ENCODE assay signal across 14 cellular contexts in the genomic region with DNA sequence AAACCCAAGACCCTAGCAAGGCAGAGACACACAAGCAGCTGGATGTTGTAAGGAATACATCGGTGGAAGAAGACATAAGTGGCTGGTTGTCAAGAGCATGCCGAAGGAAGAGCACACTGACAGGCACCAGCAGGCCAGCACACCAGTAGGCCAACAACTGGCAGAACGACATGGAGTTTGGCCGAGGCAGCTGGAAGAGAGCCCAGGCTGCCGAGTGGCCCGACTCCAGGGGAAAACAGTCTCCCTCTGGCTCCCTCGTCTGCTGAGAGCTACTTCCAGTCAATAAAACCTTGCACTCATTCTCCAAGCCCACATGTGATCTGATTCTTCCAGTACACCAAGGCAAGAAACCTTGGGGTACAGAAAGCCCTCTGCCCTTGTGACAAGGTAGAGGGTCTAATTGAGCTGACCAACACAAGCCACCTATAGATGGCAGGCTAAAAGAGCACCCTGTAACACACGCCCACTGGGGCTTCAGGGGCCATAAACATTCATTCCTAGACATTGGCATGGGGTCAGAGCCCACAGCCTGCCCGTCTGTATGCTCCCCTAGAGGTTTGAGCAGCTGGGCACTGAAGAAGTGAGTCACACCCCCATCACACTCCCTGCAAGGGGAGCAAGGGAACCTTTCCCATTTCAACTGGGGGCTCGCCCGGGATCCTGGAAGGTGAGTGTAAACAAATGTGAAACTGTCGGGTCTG. TPM values are rescaled to one million over a fixed set of nuclear protein-coding genes. Genes with fewer than 3 reads are reported as not detected.
A peak's percentile ranks its signal among the peaks of the same experiment; 100 is the strongest.
DNase-seq lines count a peak whose midpoint lies in the region; ATAC-seq, FAIRE-seq and TF ChIP-seq lines count a peak whose summit lies in the region.
"Had no signal": no experiment of that assay in that cellular context is flagged by ENCODE, and none has a peak within 500 bp of the region (broad histone marks: within the 10 kb centered on the region; RNA-seq: fewer than 3 reads in every experiment).

No MANE protein-coding gene starts in this region.

- ATAC-seq in A549 (peak in 1 of 2 experiments; percentile 12; a peak in 3 of 6 replicates), GM18498 (IDR thresholded peaks at IDR 0.05; ENCODE audit: unreplicated experiment) (no peak), HG03097 (IDR thresholded peaks at IDR 0.05; ENCODE audit: low FRiP score, unreplicated experiment) (no peak)
- ATAC-seq: foreskin keratinocyte had no signal

- no peak overlapping the region for H3K4ac ChIP-seq in mesendoderm (ENCODE audit: low read depth, low read length)

- H2AFZ ChIP-seq in mammary epithelial cell (ENCODE audit: low read depth, low read length) = peak overlapping the region; percentile 6

- no peak overlapping the region for H2AK5ac ChIP-seq in mesendoderm (ENCODE audit: low read length)

- H3K27ac ChIP-seq in A549 (peak overlapping the region; percentile 99), mammary epithelial cell (ENCODE audit: insufficient read depth, low read depth, low read length) (no peak overlapping the region), mesendoderm (ENCODE audit: low read depth, low read length) (no peak overlapping the region)
- H3K27ac ChIP-seq: foreskin keratinocyte, neutrophil, vagina, WERI-Rb-1 had no signal

- H3K56ac ChIP-seq in mesendoderm (ENCODE audit: low read length) = no peak overlapping the region

- H3K18ac ChIP-seq in mesendoderm (ENCODE audit: low read length) = no peak overlapping the region

- H3K23ac ChIP-seq in mesendoderm (ENCODE audit: low read length) = no peak overlapping the region

- H3K27me3 ChIP-seq in mammary epithelial cell (ENCODE audit: insufficient read depth, low read length) (no peaks in the 10 kb centered on the region), mesendoderm (ENCODE audit: insufficient read depth, low read length, poor library complexity) (no peaks in the 10 kb centered on the region)
- H3K27me3 ChIP-seq: foreskin keratinocyte, neutrophil, vagina had no signal

- TF ChIP-seq EP300 in A549 (IDR thresholded peaks at IDR 0.05) = no peak

- TF ChIP-seq RAD21 in A549 (conservative IDR thresholded peaks at IDR 0.05 in 1 of 2, IDR thresholded peaks at IDR 0.05 in 1 of 2) = peak; percentile 34 to 43; a peak in 4 of 5 replicates

- POLR2A ChIA-PET in A549 (lab: Yijun Ruan, JAX) = interaction anchor here (0.7 to 1.5 kb wide), 2 partner anchors 8 to 174 kb away, joined by 3 read pairs; no protein-coding TSS in a partner anchor

- WGBS in A549 (ENCODE audit: missing lambda C conversion rate) = 37% methylated on average over 12 of the region's 12 CpGs
- 38% methylated on average over 12 of the region's 12 CpGs for WGBS in mammary epithelial cell (ENCODE audit: low coverage, missing lambda C conversion rate)
- no CpG with 5 or more reads among the region's 12 CpGs for WGBS in mesendoderm (ENCODE audit: extremely low coverage, insufficient coverage, low lambda C conversion rate)

- FAIRE-seq in A549 (lab: Jason Lieb, UNC) = no peak
- FAIRE-seq in H54 (lab: Jason Lieb, UNC) = no peak
- FAIRE-seq: G401.6 had no signal

- intact Hi-C loops in mammary epithelial cell (cut with micrococcal nuclease) = no loop called here

- no peak overlapping the region for H4K8ac ChIP-seq in mesendoderm (ENCODE audit: low read depth, low read length)

- no TSS peak for BruUV-seq in mammary epithelial cell (replicated peaks; lab: Mats Ljungman, UMichigan)

- H3K79me2 ChIP-seq in mammary epithelial cell (ENCODE audit: insufficient read depth, low read length) (no peaks in the 10 kb centered on the region), mesendoderm (ENCODE audit: control insufficient read depth, insufficient read depth, low read length) (no peaks in the 10 kb centered on the region)

- CTCF ChIA-PET in A549 (lab: Yijun Ruan, JAX) (interaction anchor here (0.8 to 1.6 kb wide), 12 partner anchors 8 to 55 kb away, joined by 3 to 7 read pairs (median 4); a partner anchor contains a TSS), mammary epithelial cell (lab: Charles Lee; ENCODE audit: low non-redundant PET) (no interaction called here)

- H3K4me1 ChIP-seq in A549 = peaks cover 86% of the 10 kb centered on the region
- peaks cover 27% of the 10 kb centered on the region for H3K4me1 ChIP-seq in mammary epithelial cell (ENCODE audit: insufficient read depth, low read length)
- H3K4me1 ChIP-seq in mesendoderm (ENCODE audit: control insufficient read depth, low read depth, low read length) = no peaks in the 10 kb centered on the region

- H2BK15ac ChIP-seq in mesendoderm (replicated peaks; ENCODE audit: low read depth) = no peak overlapping the region

- TF ChIP-seq CTCF in A549 (IDR thresholded peaks at IDR 0.05) = peak; percentile 25
- no peak for TF ChIP-seq CTCF in mammary epithelial cell (conservative IDR thresholded peaks at IDR 0.05 in 1 of 2, IDR thresholded peaks at IDR 0.05 in 1 of 2; ENCODE audit: extremely low read depth in 1 of 2, insufficient read depth in 1 of 2, low read depth in 1 of 2, low read length in 2 of 2)

- H3K9ac ChIP-seq in mammary epithelial cell (ENCODE audit: insufficient read depth, low read length) (no peak overlapping the region), mesendoderm (ENCODE audit: low read length) (no peak overlapping the region)

- dilution Hi-C loops in mammary epithelial cell (cut with HindIII; ENCODE audit: low sequenced_read_pairs) = no loop called here

- no peak overlapping the region for H4K5ac ChIP-seq in mesendoderm (ENCODE audit: low read length)

- no peaks in the 10 kb centered on the region for H3K79me1 ChIP-seq in mesendoderm (ENCODE audit: low read length)

- DNase-seq in A549 (ENCODE audit: low read depth in 1 of 2, low spot score in 1 of 2) (peak in 1 of 2 experiments; percentile 68), H54 (ENCODE audit: insufficient read length, low spot score) (peak; percentile 58), mammary epithelial cell (no peak), mesendoderm (peak; percentile 49), NCI-H2081 treated with DMSO at 0.1 percent for 48 hours (lab: John Stamatoyannopoulos, UW) (no peak)
- no peak for DNase-seq in effector CD8-positive, alpha-beta T cell (lab: John Stamatoyannopoulos, UW)
- DNase-seq: foreskin keratinocyte, NCI-H82, WERI-Rb-1 had no signal

- peak overlapping the region; percentile 63 for H3K4me2 ChIP-seq in A549
- no peak overlapping the region for H3K4me2 ChIP-seq in mammary epithelial cell (ENCODE audit: insufficient read depth, low read depth, low read length)
- no peak overlapping the region for H3K4me2 ChIP-seq in mesendoderm (ENCODE audit: low read length)

- H2BK120ac ChIP-seq in mesendoderm (ENCODE audit: low read depth, low read length) = no peak overlapping the region

- H4K20me1 ChIP-seq in mammary epithelial cell (ENCODE audit: insufficient read depth, low read length) = no peaks in the 10 kb centered on the region

- H3K4me3 ChIP-seq in A549 (no peak overlapping the region), mammary epithelial cell (replicated peaks in 1 of 3; ENCODE audit: insufficient read depth in 1 of 3, low read depth in 2 of 3, low read length in 3 of 3) (no peak overlapping the region), mesendoderm (ENCODE audit: low read length) (no peak overlapping the region)
- H3K4me3 ChIP-seq: vagina had no signal

- no peak overlapping the region for H2BK5ac ChIP-seq in mesendoderm (ENCODE audit: low read length)

- no peaks in the 10 kb centered on the region for H3K36me3 ChIP-seq in mammary epithelial cell (ENCODE audit: insufficient read depth, low read length)
- H3K36me3 ChIP-seq in mesendoderm (ENCODE audit: control insufficient read depth, insufficient read depth, low read length) = no peaks in the 10 kb centered on the region
- H3K36me3 ChIP-seq: neutrophil, vagina, WERI-Rb-1 had no signal

- in situ Hi-C loops in mammary epithelial cell (cut with MboI; ENCODE audit: low sequenced_read_pairs in 2 of 2) = loop anchor here in 1 of 2 donors (25.0 kb wide), 1 partner anchor 216 kb away; no protein-coding TSS in a partner anchor

- TF ChIP-seq POLR2A in A549 (IDR thresholded peaks at IDR 0.05; ENCODE audit: low read length) (no peak), H54 (IDR thresholded peaks at IDR 0.05; ENCODE audit: low read depth, low read length) (no peak)

- H3K9me3 ChIP-seq in A549 (no peaks in the 10 kb centered on the region), mammary epithelial cell (replicated peaks; ENCODE audit: insufficient read depth, low read length) (peaks cover 6% of the 10 kb centered on the region)

TF ChIP-seq in A549, 52 proteins besides CTCF, POLR2A, EP300 and RAD21 (continues in another document):
- TF ChIP-seq EHF (CRISPR knock-in tag; IDR thresholded peaks at IDR 0.05) = peak; percentile 67; the same call in 1 of the 2 replicates
- TF ChIP-seq ZFP36 (IDR thresholded peaks at IDR 0.05; ENCODE audit: borderline replicate concordance, partially characterized antibody) = no peak
- TF ChIP-seq RCOR1 (IDR thresholded peaks at IDR 0.05; ENCODE audit: low read depth, low read length) = no peak
- TF ChIP-seq RFX5 (IDR thresholded peaks at IDR 0.05) = no peak
- TF ChIP-seq POLR2AphosphoS2 (conservative IDR thresholded peaks at IDR 0.05; ENCODE audit: low read length) = no peak
- TF ChIP-seq JUN (IDR thresholded peaks at IDR 0.05) = peak in 1 of 2 experiments; percentile 41; a peak in 1 of 5 replicates
- no peak for TF ChIP-seq KDM1A (IDR thresholded peaks at IDR 0.05; ENCODE audit: low read depth)
- no peak for TF ChIP-seq NFE2L2 (conservative IDR thresholded peaks at IDR 0.05; ENCODE audit: low read length)
- TF ChIP-seq NR3C1 (IDR thresholded peaks at IDR 0.05) = no peak
- TF ChIP-seq TFCP2L1 (CRISPR knock-in tag; IDR thresholded peaks at IDR 0.05) = no peak
- TF ChIP-seq, protein P1, sequence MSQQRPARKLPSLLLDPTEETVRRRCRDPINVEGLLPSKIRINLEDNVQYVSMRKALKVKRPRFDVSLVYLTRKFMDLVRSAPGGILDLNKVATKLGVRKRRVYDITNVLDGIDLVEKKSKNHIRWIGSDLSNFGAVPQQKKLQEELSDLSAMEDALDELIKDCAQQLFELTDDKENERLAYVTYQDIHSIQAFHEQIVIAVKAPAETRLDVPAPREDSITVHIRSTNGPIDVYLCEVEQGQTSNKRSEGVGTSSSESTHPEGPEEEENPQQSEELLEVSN (IDR thresholded peaks at IDR 0.05; ENCODE audit: borderline replicate concordance, low read depth) = no peak
- TF ChIP-seq FOSL2 (IDR thresholded peaks at IDR 0.05) = 0 out of 2 replicates have a peak, but pooled peaks have one; percentile 17
- TF ChIP-seq FOSL2 (CRISPR knock-in tag; IDR thresholded peaks at IDR 0.05) = peak; percentile 70

RNA-seq across cellular contexts. Expression of a gene that starts 14.7 kb away (rescaled TPM):
- polyA plus RNA-seq in A549 (2011; rRNA removed) (134 and 137 TPM in 2 replicates), A549 (2017; fragmentation: RNase III; extraction: RNeasy Plus Mini Kit Qiagen cat#74134 plus additional on column Dnase treatment) (107 to 122 TPM (median 107 TPM) in 3 replicates), mammary epithelial cell (12.9 TPM)
- polyA plus RNA-seq in A549 (2012; cell fraction: cytosol; rRNA removed) = 80.9 and 113 TPM in 2 replicates
- polyA plus RNA-seq in A549 (2012; cell fraction: nucleus; rRNA removed) = 217 and 283 TPM in 2 replicates
- 438 and 510 TPM in 2 replicates for polyA minus RNA-seq in A549 (2011; rRNA and poly(A)+ RNA removed)
- total RNA-seq in mammary epithelial cell = 10 to 100 TPM; 15.0 to 43.5 TPM
- 27.8 TPM for polyA minus RNA-seq in mammary epithelial cell
- 7.2 TPM for polyA plus RNA-seq in mesendoderm (2013, experiment 1 of 2)
- polyA plus RNA-seq in mesendoderm (2013, experiment 2 of 2) = 7.8 TPM

Comparison
In these comparisons a context has a peak if more than half of its experiments do, and no peak if none do; other contexts are left out.
1. DNase-seq: peak in H54 (single experiment) and mesendoderm (single experiment); none in mammary epithelial cell (single experiment), effector CD8-positive, alpha-beta T cell (single experiment) and NCI-H2081 treated with DMSO at 0.1 percent for 48 hours (single experiment).
2. H3K27ac ChIP-seq: peak in A549 (2 of 2); none in mammary epithelial cell (single experiment) and mesendoderm (single experiment).